1 cellular context compared by ENCODE assay signal in the genomic region with DNA sequence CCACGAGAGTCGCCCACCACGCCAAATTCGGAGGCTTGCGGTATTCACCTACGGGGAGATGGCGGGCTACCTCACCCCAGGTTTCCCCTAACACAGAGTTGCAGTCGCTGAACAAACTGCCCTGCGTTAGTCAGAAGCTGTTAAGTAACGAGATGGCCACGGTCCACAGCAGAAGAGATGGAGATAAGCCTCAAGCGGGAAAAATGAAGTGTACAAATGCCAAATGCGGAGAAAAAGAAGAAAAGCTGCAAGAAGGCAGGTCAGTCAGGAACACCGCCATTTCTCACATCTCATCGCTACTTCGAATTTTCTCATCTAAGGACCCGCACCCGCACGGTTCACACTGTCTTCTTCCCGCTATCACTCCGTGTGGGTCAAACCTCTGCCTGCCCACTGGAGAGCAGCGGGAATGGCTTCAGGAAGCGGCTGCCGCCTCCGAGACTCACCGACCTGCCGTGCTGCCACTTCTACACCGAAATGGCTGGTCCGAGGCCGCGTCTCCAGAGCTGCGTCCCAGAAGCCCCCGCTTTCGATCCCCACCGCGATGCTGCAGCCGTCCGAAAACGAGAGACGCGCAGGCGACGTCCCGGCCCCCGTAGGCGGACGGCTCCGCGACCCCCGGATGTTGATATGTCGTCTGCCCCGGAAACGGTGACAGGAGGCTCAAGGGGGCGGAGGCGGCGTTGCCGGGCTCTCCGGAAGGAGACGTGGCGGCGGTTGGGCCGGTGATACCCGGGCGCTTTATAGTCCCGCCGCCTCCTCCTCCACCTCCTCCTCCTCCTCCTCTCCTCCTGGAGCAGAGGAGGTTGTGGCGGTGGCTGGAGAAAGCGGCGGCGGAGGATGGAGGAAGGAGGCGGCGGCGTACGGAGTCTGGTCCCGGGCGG.
TF ChIP-seq lines count a peak whose summit lies in the region.

A gene with protein sequence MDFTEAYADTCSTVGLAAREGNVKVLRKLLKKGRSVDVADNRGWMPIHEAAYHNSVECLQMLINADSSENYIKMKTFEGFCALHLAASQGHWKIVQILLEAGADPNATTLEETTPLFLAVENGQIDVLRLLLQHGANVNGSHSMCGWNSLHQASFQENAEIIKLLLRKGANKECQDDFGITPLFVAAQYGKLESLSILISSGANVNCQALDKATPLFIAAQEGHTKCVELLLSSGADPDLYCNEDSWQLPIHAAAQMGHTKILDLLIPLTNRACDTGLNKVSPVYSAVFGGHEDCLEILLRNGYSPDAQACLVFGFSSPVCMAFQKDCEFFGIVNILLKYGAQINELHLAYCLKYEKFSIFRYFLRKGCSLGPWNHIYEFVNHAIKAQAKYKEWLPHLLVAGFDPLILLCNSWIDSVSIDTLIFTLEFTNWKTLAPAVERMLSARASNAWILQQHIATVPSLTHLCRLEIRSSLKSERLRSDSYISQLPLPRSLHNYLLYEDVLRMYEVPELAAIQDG (minus strand): TSS at position 583 of the 884 bp plus-strand sequence. CDS start 21,381 bp downstream, outside the sequence.
A gene with protein sequence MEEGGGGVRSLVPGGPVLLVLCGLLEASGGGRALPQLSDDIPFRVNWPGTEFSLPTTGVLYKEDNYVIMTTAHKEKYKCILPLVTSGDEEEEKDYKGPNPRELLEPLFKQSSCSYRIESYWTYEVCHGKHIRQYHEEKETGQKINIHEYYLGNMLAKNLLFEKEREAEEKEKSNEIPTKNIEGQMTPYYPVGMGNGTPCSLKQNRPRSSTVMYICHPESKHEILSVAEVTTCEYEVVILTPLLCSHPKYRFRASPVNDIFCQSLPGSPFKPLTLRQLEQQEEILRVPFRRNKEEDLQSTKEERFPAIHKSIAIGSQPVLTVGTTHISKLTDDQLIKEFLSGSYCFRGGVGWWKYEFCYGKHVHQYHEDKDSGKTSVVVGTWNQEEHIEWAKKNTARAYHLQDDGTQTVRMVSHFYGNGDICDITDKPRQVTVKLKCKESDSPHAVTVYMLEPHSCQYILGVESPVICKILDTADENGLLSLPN (plus strand): TSS at position 674 of the 884 bp plus-strand sequence. CDS start 167 bp downstream, at position 841.

TF ChIP-seq in HepG2, 621 proteins besides CTCF, POLR2A, EP300 and RAD21 (continued from another document and continues in another):
- TF ChIP-seq, protein P1, sequence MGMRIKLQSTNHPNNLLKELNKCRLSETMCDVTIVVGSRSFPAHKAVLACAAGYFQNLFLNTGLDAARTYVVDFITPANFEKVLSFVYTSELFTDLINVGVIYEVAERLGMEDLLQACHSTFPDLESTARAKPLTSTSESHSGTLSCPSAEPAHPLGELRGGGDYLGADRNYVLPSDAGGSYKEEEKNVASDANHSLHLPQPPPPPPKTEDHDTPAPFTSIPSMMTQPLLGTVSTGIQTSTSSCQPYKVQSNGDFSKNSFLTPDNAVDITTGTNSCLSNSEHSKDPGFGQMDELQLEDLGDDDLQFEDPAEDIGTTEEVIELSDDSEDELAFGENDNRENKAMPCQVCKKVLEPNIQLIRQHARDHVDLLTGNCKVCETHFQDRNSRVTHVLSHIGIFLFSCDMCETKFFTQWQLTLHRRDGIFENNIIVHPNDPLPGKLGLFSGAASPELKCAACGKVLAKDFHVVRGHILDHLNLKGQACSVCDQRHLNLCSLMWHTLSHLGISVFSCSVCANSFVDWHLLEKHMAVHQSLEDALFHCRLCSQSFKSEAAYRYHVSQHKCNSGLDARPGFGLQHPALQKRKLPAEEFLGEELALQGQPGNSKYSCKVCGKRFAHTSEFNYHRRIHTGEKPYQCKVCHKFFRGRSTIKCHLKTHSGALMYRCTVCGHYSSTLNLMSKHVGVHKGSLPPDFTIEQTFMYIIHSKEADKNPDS (CRISPR knock-in tag; IDR thresholded peaks at IDR 0.05), result peak; percentile 38; the same call in 1 of the 2 replicates
- TF ChIP-seq MATR3 (CRISPR knock-in tag; IDR thresholded peaks at IDR 0.05) (no peak), CENPT (CRISPR knock-in tag; IDR thresholded peaks at IDR 0.05; ENCODE audit: low read depth) (no peak), SIX4 (CRISPR knock-in tag; IDR thresholded peaks at IDR 0.05) (peak; percentile 72; the same call in 1 of the 2 replicates), CCDC6 (CRISPR knock-in tag; IDR thresholded peaks at IDR 0.05) (peak; percentile 93; the same call in 1 of the 2 replicates), ZNF33B (CRISPR knock-in tag; IDR thresholded peaks at IDR 0.05) (peak; percentile 73; the same call in 1 of the 2 replicates), ZNF136 (CRISPR knock-in tag; IDR thresholded peaks at IDR 0.05; ENCODE audit: low read depth) (0 out of 2 replicates have a peak, but pooled peaks have one; percentile 57), DNMT1 (CRISPR knock-in tag; IDR thresholded peaks at IDR 0.05) (peak; percentile 87), HNRNPUL1 (IDR thresholded peaks at IDR 0.05; ENCODE audit: low read depth, low read length) (peak; percentile 54; the same call in 1 of the 2 replicates), KMT2A (CRISPR knock-in tag; IDR thresholded peaks at IDR 0.05) (peak; percentile 100), CENPX (CRISPR knock-in tag; IDR thresholded peaks at IDR 0.05) (no peak), DNMT3B (CRISPR knock-in tag; conservative IDR thresholded peaks at IDR 0.05) (no peak; the same call in 1 of the 2 replicates), HMGA1 (CRISPR knock-in tag; conservative IDR thresholded peaks at IDR 0.05) (no peak), ZBTB7B (CRISPR knock-in tag; IDR thresholded peaks at IDR 0.05) (peak; percentile 98), WIZ (CRISPR knock-in tag; IDR thresholded peaks at IDR 0.05) (peak; percentile 25; the same call in 1 of the 2 replicates), TBX3 (IDR thresholded peaks at IDR 0.05; ENCODE audit: borderline replicate concordance) (0 out of 2 replicates have a peak, but pooled peaks have one; percentile 11), ZFY (CRISPR knock-in tag; IDR thresholded peaks at IDR 0.05) (peak; percentile 96), ZNF788 (CRISPR knock-in tag; IDR thresholded peaks at IDR 0.05; ENCODE audit: borderline replicate concordance) (peak; percentile 96; the same call in 1 of the 2 replicates), ZNF484 (CRISPR knock-in tag; IDR thresholded peaks at IDR 0.05; ENCODE audit: borderline replicate concordance, low read depth) (no peak; the same call in 1 of the 2 replicates), EEA1 (CRISPR knock-in tag; IDR thresholded peaks at IDR 0.05; ENCODE audit: borderline replicate concordance) (peak; percentile 93; the same call in 1 of the 2 replicates), KLF11 (CRISPR knock-in tag; IDR thresholded peaks at IDR 0.05) (peak; percentile 94), SAFB2 (CRISPR knock-in tag; IDR thresholded peaks at IDR 0.05; ENCODE audit: borderline replicate concordance, low read depth) (peak; percentile 79; the same call in 1 of the 2 replicates), ATAD3A (CRISPR knock-in tag; IDR thresholded peaks at IDR 0.05) (no peak), FOXP1 (IDR thresholded peaks at IDR 0.05) (no peak), FOXP1 (CRISPR knock-in tag; IDR thresholded peaks at IDR 0.05) (peak; percentile 62)
- TF ChIP-seq, protein P2, sequence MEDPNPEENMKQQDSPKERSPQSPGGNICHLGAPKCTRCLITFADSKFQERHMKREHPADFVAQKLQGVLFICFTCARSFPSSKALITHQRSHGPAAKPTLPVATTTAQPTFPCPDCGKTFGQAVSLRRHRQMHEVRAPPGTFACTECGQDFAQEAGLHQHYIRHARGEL (CRISPR knock-in tag; IDR thresholded peaks at IDR 0.05), result peak; percentile 96
- TF ChIP-seq, protein P3, sequence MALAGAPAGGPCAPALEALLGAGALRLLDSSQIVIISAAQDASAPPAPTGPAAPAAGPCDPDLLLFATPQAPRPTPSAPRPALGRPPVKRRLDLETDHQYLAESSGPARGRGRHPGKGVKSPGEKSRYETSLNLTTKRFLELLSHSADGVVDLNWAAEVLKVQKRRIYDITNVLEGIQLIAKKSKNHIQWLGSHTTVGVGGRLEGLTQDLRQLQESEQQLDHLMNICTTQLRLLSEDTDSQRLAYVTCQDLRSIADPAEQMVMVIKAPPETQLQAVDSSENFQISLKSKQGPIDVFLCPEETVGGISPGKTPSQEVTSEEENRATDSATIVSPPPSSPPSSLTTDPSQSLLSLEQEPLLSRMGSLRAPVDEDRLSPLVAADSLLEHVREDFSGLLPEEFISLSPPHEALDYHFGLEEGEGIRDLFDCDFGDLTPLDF (CRISPR knock-in tag; IDR thresholded peaks at IDR 0.05), result peak; percentile 75
- TF ChIP-seq, protein P4, sequence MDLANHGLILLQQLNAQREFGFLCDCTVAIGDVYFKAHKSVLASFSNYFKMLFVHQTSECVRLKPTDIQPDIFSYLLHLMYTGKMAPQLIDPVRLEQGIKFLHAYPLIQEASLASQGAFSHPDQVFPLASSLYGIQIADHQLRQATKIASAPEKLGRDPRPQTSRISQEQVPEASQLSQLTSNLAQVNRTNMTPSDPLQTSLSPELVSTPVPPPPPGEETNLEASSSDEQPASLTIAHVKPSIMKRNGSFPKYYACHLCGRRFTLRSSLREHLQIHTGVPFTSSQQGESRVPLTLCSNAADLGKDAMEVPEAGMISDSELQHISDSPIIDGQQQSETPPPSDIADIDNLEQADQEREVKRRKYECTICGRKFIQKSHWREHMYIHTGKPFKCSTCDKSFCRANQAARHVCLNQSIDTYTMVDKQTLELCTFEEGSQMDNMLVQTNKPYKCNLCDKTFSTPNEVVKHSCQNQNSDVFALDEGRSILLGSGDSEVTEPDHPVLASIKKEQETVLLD (CRISPR knock-in tag; IDR thresholded peaks at IDR 0.05; ENCODE audit: low read depth), result peak; percentile 96
- TF ChIP-seq, protein P5, sequence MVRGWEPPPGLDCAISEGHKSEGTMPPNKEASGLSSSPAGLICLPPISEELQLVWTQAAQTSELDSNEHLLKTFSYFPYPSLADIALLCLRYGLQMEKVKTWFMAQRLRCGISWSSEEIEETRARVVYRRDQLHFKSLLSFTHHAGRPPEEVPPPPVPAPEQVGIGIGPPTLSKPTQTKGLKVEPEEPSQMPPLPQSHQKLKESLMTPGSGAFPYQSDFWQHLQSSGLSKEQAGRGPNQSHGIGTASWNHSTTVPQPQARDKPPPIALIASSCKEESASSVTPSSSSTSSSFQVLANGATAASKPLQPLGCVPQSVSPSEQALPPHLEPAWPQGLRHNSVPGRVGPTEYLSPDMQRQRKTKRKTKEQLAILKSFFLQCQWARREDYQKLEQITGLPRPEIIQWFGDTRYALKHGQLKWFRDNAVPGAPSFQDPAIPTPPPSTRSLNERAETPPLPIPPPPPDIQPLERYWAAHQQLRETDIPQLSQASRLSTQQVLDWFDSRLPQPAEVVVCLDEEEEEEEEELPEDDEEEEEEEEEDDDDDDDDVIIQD (CRISPR knock-in tag; IDR thresholded peaks at IDR 0.05; ENCODE audit: low read depth), result peak; percentile 82
- TF ChIP-seq, protein P6, sequence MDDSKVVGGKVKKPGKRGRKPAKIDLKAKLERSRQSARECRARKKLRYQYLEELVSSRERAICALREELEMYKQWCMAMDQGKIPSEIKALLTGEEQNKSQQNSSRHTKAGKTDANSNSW (CRISPR knock-in tag; IDR thresholded peaks at IDR 0.05; ENCODE audit: borderline replicate concordance), result peak; percentile 18
- TF ChIP-seq, protein P7, sequence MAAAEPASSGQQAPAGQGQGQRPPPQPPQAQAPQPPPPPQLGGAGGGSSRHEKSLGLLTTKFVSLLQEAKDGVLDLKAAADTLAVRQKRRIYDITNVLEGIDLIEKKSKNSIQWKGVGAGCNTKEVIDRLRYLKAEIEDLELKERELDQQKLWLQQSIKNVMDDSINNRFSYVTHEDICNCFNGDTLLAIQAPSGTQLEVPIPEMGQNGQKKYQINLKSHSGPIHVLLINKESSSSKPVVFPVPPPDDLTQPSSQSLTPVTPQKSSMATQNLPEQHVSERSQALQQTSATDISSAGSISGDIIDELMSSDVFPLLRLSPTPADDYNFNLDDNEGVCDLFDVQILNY (CRISPR knock-in tag; conservative IDR thresholded peaks at IDR 0.05), result 0 out of 2 replicates have a peak, but pooled peaks have one; percentile 8
- TF ChIP-seq, protein P8, sequence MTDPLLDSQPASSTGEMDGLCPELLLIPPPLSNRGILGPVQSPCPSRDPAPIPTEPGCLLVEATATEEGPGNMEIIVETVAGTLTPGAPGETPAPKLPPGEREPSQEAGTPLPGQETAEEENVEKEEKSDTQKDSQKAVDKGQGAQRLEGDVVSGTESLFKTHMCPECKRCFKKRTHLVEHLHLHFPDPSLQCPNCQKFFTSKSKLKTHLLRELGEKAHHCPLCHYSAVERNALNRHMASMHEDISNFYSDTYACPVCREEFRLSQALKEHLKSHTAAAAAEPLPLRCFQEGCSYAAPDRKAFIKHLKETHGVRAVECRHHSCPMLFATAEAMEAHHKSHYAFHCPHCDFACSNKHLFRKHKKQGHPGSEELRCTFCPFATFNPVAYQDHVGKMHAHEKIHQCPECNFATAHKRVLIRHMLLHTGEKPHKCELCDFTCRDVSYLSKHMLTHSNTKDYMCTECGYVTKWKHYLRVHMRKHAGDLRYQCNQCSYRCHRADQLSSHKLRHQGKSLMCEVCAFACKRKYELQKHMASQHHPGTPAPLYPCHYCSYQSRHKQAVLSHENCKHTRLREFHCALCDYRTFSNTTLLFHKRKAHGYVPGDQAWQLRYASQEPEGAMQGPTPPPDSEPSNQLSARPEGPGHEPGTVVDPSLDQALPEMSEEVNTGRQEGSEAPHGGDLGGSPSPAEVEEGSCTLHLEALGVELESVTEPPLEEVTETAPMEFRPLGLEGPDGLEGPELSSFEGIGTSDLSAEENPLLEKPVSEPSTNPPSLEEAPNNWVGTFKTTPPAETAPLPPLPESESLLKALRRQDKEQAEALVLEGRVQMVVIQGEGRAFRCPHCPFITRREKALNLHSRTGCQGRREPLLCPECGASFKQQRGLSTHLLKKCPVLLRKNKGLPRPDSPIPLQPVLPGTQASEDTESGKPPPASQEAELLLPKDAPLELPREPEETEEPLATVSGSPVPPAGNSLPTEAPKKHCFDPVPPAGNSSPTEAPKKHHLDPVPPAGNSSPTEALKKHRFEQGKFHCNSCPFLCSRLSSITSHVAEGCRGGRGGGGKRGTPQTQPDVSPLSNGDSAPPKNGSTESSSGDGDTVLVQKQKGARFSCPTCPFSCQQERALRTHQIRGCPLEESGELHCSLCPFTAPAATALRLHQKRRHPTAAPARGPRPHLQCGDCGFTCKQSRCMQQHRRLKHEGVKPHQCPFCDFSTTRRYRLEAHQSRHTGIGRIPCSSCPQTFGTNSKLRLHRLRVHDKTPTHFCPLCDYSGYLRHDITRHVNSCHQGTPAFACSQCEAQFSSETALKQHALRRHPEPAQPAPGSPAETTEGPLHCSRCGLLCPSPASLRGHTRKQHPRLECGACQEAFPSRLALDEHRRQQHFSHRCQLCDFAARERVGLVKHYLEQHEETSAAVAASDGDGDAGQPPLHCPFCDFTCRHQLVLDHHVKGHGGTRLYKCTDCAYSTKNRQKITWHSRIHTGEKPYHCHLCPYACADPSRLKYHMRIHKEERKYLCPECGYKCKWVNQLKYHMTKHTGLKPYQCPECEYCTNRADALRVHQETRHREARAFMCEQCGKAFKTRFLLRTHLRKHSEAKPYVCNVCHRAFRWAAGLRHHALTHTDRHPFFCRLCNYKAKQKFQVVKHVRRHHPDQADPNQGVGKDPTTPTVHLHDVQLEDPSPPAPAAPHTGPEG (CRISPR knock-in tag; IDR thresholded peaks at IDR 0.05), result no peak; the same call in 1 of the 2 replicates
